ENCODE assay signal across 1 cellular context in genomic region chr16:68234188-68235104, GRCh38.
TF ChIP-seq lines count a peak whose summit lies in the region.

No MANE protein-coding gene starts in this region.

TF ChIP-seq in H1, 55 proteins besides CTCF, POLR2A, EP300 and RAD21 (continued from another document):
- no peak for TF ChIP-seq ATF3 (IDR thresholded peaks at IDR 0.05; ENCODE audit: insufficient read depth, low read depth, low read length)
- TF ChIP-seq, protein P1, sequence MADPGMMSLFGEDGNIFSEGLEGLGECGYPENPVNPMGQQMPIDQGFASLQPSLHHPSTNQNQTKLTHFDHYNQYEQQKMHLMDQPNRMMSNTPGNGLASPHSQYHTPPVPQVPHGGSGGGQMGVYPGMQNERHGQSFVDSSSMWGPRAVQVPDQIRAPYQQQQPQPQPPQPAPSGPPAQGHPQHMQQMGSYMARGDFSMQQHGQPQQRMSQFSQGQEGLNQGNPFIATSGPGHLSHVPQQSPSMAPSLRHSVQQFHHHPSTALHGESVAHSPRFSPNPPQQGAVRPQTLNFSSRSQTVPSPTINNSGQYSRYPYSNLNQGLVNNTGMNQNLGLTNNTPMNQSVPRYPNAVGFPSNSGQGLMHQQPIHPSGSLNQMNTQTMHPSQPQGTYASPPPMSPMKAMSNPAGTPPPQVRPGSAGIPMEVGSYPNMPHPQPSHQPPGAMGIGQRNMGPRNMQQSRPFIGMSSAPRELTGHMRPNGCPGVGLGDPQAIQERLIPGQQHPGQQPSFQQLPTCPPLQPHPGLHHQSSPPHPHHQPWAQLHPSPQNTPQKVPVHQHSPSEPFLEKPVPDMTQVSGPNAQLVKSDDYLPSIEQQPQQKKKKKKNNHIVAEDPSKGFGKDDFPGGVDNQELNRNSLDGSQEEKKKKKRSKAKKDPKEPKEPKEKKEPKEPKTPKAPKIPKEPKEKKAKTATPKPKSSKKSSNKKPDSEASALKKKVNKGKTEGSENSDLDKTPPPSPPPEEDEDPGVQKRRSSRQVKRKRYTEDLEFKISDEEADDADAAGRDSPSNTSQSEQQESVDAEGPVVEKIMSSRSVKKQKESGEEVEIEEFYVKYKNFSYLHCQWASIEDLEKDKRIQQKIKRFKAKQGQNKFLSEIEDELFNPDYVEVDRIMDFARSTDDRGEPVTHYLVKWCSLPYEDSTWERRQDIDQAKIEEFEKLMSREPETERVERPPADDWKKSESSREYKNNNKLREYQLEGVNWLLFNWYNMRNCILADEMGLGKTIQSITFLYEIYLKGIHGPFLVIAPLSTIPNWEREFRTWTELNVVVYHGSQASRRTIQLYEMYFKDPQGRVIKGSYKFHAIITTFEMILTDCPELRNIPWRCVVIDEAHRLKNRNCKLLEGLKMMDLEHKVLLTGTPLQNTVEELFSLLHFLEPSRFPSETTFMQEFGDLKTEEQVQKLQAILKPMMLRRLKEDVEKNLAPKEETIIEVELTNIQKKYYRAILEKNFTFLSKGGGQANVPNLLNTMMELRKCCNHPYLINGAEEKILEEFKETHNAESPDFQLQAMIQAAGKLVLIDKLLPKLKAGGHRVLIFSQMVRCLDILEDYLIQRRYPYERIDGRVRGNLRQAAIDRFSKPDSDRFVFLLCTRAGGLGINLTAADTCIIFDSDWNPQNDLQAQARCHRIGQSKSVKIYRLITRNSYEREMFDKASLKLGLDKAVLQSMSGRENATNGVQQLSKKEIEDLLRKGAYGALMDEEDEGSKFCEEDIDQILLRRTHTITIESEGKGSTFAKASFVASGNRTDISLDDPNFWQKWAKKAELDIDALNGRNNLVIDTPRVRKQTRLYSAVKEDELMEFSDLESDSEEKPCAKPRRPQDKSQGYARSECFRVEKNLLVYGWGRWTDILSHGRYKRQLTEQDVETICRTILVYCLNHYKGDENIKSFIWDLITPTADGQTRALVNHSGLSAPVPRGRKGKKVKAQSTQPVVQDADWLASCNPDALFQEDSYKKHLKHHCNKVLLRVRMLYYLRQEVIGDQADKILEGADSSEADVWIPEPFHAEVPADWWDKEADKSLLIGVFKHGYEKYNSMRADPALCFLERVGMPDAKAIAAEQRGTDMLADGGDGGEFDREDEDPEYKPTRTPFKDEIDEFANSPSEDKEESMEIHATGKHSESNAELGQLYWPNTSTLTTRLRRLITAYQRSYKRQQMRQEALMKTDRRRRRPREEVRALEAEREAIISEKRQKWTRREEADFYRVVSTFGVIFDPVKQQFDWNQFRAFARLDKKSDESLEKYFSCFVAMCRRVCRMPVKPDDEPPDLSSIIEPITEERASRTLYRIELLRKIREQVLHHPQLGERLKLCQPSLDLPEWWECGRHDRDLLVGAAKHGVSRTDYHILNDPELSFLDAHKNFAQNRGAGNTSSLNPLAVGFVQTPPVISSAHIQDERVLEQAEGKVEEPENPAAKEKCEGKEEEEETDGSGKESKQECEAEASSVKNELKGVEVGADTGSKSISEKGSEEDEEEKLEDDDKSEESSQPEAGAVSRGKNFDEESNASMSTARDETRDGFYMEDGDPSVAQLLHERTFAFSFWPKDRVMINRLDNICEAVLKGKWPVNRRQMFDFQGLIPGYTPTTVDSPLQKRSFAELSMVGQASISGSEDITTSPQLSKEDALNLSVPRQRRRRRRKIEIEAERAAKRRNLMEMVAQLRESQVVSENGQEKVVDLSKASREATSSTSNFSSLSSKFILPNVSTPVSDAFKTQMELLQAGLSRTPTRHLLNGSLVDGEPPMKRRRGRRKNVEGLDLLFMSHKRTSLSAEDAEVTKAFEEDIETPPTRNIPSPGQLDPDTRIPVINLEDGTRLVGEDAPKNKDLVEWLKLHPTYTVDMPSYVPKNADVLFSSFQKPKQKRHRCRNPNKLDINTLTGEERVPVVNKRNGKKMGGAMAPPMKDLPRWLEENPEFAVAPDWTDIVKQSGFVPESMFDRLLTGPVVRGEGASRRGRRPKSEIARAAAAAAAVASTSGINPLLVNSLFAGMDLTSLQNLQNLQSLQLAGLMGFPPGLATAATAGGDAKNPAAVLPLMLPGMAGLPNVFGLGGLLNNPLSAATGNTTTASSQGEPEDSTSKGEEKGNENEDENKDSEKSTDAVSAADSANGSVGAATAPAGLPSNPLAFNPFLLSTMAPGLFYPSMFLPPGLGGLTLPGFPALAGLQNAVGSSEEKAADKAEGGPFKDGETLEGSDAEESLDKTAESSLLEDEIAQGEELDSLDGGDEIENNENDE (IDR thresholded peaks at IDR 0.05; ENCODE audit: insufficient replicate concordance, low read length) = no peak
- TF ChIP-seq SIN3A (conservative IDR thresholded peaks at IDR 0.05 in 1 of 2, IDR thresholded peaks at IDR 0.05 in 1 of 2; ENCODE audit: low read depth in 1 of 2, low read length in 2 of 2) = peak in 1 of 2 experiments; percentile 62; a peak in 1 of 4 replicates
- 0 out of 2 replicates have a peak, but pooled peaks have one; percentile 37 for TF ChIP-seq SP1 (IDR thresholded peaks at IDR 0.05; ENCODE audit: low read depth, low read length)
- no peak for TF ChIP-seq SP4 (IDR thresholded peaks at IDR 0.05; ENCODE audit: low read length)
- no peak for TF ChIP-seq SIRT6 (IDR thresholded peaks at IDR 0.05; ENCODE audit: low read length)
- TF ChIP-seq, protein P2, sequence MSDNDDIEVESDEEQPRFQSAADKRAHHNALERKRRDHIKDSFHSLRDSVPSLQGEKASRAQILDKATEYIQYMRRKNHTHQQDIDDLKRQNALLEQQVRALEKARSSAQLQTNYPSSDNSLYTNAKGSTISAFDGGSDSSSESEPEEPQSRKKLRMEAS (IDR thresholded peaks at IDR 0.05) = peak; percentile 18; the same call in 1 of the 2 replicates
- TF ChIP-seq EZH2 (IDR thresholded peaks at IDR 0.05; ENCODE audit: low read depth, low read length, severe bottlenecking) = peak; percentile 3
- TF ChIP-seq RXRA (IDR thresholded peaks at IDR 0.05; ENCODE audit: insufficient read depth, low read depth, low read length) = no peak
- no peak for TF ChIP-seq SIX5 (IDR thresholded peaks at IDR 0.05; ENCODE audit: low read depth, low read length)
- no peak for TF ChIP-seq TEAD4 (IDR thresholded peaks at IDR 0.05; ENCODE audit: low read depth, low read length)
- no peak for TF ChIP-seq MAFK (IDR thresholded peaks at IDR 0.05; ENCODE audit: low read depth, low read length)
- 0 out of 2 replicates have a peak, but pooled peaks have one; percentile 6 for TF ChIP-seq RBBP5 (IDR thresholded peaks at IDR 0.05; ENCODE audit: borderline replicate concordance, low read depth, low read length)
